ENCODE assay signal across 25 cellular contexts in the genomic region with DNA sequence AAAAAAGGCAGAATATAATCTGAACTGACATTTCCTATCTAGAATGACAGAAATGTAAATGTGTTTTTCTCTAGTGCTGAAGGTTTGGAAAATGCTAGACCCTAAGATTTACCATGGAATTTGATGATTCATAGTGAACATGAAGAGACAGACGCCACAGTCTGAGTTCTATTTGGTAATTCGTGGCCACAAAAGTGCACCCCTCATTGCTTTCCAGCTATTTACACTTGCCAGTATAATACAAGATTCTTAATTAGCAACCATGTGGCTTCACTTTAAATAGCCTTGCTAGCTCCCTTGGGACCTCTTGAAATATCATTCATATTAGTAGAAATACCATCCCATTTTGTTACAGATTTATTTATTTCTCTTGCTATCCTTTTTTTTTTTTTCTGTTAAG.
DNase-seq lines count a peak whose midpoint lies in the region; ATAC-seq, FAIRE-seq and TF ChIP-seq lines count a peak whose summit lies in the region.
"Had no signal": no experiment of that assay in that cellular context is flagged by ENCODE, and none has a peak within 500 bp of the region (broad histone marks: within the 10 kb centered on the region; RNA-seq: fewer than 3 reads in every experiment).

No MANE protein-coding gene starts in this region.

- no peak for TF ChIP-seq POLR2A in H54 (IDR thresholded peaks at IDR 0.05; ENCODE audit: low read depth, low read length)
- no peak for TF ChIP-seq POLR2A in upper lobe of left lung (IDR thresholded peaks at IDR 0.05)

- FAIRE-seq in RCC 7860 (lab: Jason Lieb, UNC) (peak; percentile 96), H54 (lab: Jason Lieb, UNC) (no peak)

- no peak for TF ChIP-seq CTCF in AG09319 (IDR thresholded peaks at IDR 0.05; ENCODE audit: low read depth, low read length)
- TF ChIP-seq CTCF in epithelial cell of proximal tubule (conservative IDR thresholded peaks at IDR 0.05; ENCODE audit: low read depth, low read length) = no peak
- TF ChIP-seq CTCF in upper lobe of left lung (IDR thresholded peaks at IDR 0.05) = no peak

- H3K27ac Mint-ChIP-seq in activated naive CD4-positive, alpha-beta T cell treated with anti-CD3 and anti-CD28 coated beads for 36 hours = no peak overlapping the region
- H3K27ac Mint-ChIP-seq: activated B cell treated with CpG ODN at 0.5 μM for 24 hours; activated CD8-positive, alpha-beta T cell treated with anti-CD3 and anti-CD28 coated beads for 36 hours; activated naive CD8-positive, alpha-beta T cell treated with anti-CD3 and anti-CD28 coated beads for 36 hours had no signal

- H3K9me3 Mint-ChIP-seq in activated naive CD4-positive, alpha-beta T cell treated with anti-CD3 and anti-CD28 coated beads for 36 hours = peaks cover 6% of the 10 kb centered on the region
- H3K9me3 Mint-ChIP-seq: activated naive CD8-positive, alpha-beta T cell treated with anti-CD3 and anti-CD28 coated beads for 36 hours had no signal

- intact Hi-C loops in activated naive CD4-positive, alpha-beta T cell treated with anti-CD3 and anti-CD28 coated beads for 36 hours (cut with micrococcal nuclease) = no loop called here
- intact Hi-C loops in right cardiac atrium (cut with DNase I) = no loop called here

- H3K27ac ChIP-seq in upper lobe of left lung = no peak overlapping the region
- H3K27ac ChIP-seq in right cardiac atrium (ENCODE audit: low read length) = no peak overlapping the region
- H3K27ac ChIP-seq: left ventricle myocardium inferior, transverse colon had no signal

- no peaks in the 10 kb centered on the region for H3K4me1 ChIP-seq in upper lobe of left lung
- H3K4me1 ChIP-seq in right cardiac atrium (ENCODE audit: control insufficient read depth, insufficient read depth, low read length) = no peaks in the 10 kb centered on the region
- H3K4me1 ChIP-seq: transverse colon had no signal

- TF ChIP-seq EP300 in upper lobe of left lung (IDR thresholded peaks at IDR 0.05) = no peak

- 68 to 74% methylated on average over 2 of the region's 2 CpGs for WGBS in upper lobe of left lung, 2 donors
- WGBS in right cardiac atrium = 52% methylated on average over 2 of the region's 2 CpGs

- CTCF ChIA-PET in activated naive CD4-positive, alpha-beta T cell treated with anti-CD3 and anti-CD28 coated beads for 36 hours (lab: Charles Lee) = interaction anchor here (0.7 kb wide), 1 partner anchor 13 kb away, joined by 3 read pairs; no protein-coding TSS in a partner anchor

- peaks cover 2% of the 10 kb centered on the region for H3K36me3 Mint-ChIP-seq in activated naive CD4-positive, alpha-beta T cell treated with anti-CD3 and anti-CD28 coated beads for 36 hours (ENCODE audit: low read depth)

- H3K4me3 Mint-ChIP-seq in activated naive CD4-positive, alpha-beta T cell treated with anti-CD3 and anti-CD28 coated beads for 36 hours = no peak overlapping the region
- H3K4me3 Mint-ChIP-seq: activated B cell treated with CpG ODN at 0.5 μM for 24 hours; activated CD8-positive, alpha-beta T cell treated with anti-CD3 and anti-CD28 coated beads for 36 hours; activated naive CD8-positive, alpha-beta T cell treated with anti-CD3 and anti-CD28 coated beads for 36 hours had no signal

- no peak overlapping the region for H3K4me3 ChIP-seq in epithelial cell of proximal tubule (ENCODE audit: low read depth, low read length)
- no peak overlapping the region for H3K4me3 ChIP-seq in upper lobe of left lung
- H3K4me3 ChIP-seq in right cardiac atrium (ENCODE audit: low read length) = no peak overlapping the region
- H3K4me3 ChIP-seq: left ventricle myocardium inferior, mucosa of descending colon, transverse colon had no signal

- H3K9me3 ChIP-seq in upper lobe of left lung (no peaks in the 10 kb centered on the region), right cardiac atrium (ENCODE audit: control insufficient read depth, low read length) (no peaks in the 10 kb centered on the region)
- H3K9me3 ChIP-seq: Caco-2, left ventricle myocardium inferior, mucosa of descending colon, transverse colon had no signal

- H3K4me1 Mint-ChIP-seq in activated naive CD4-positive, alpha-beta T cell treated with anti-CD3 and anti-CD28 coated beads for 36 hours (ENCODE audit: low read depth) = no peaks in the 10 kb centered on the region
- H3K4me1 Mint-ChIP-seq: activated B cell treated with CpG ODN at 0.5 μM for 24 hours; activated naive CD8-positive, alpha-beta T cell treated with anti-CD3 and anti-CD28 coated beads for 36 hours had no signal

- H3K27me3 Mint-ChIP-seq in activated naive CD4-positive, alpha-beta T cell treated with anti-CD3 and anti-CD28 coated beads for 36 hours (ENCODE audit: low read depth) = no peaks in the 10 kb centered on the region
- H3K27me3 Mint-ChIP-seq: activated B cell treated with CpG ODN at 0.5 μM for 24 hours; activated CD8-positive, alpha-beta T cell treated with anti-CD3 and anti-CD28 coated beads for 36 hours; activated naive CD8-positive, alpha-beta T cell treated with anti-CD3 and anti-CD28 coated beads for 36 hours had no signal

- DNase-seq in AG09319 (ENCODE audit: extremely low read depth, low read depth) (peak; percentile 97), RCC 7860 (ENCODE audit: low spot score) (peak; percentile 81), epithelial cell of proximal tubule (ENCODE audit: low read depth) (peak; percentile 56), myocyte (ENCODE audit: low read depth) (peak; percentile 64), H54 (ENCODE audit: insufficient read length, low spot score) (no peak), upper lobe of left lung (no peak), right cardiac atrium (no peak)
- no peak for DNase-seq in activated naive CD4-positive, alpha-beta T cell treated with anti-CD3 and anti-CD28 coated beads for 36 hours
- DNase-seq: activated B cell treated with CpG ODN at 0.5 μM for 24 hours; activated CD8-positive, alpha-beta T cell treated with anti-CD3 and anti-CD28 coated beads for 36 hours; activated naive CD8-positive, alpha-beta T cell treated with anti-CD3 and anti-CD28 coated beads for 36 hours; activated T-cell treated with anti-CD3 and anti-CD28 coated beads, Interleukin-2, amount 50 U/mL, for 48 hours; Caco-2; foreskin melanocyte; HCEC 1CT; left ventricle myocardium inferior; mucosa of descending colon; MV-4-11; NCI-H187 treated with DMSO at 0.1 percent for 48 hours; NCI-H510A treated with DMSO at 0.1 percent for 48 hours; nucleus accumbens; stimulated activated CD4-positive, alpha-beta T cell treated with anti-CD3 and anti-CD28 coated beads, Interleukin-1b, Interleukin-23, amount 100 ng/mL, for 48 hours; stimulated activated naive CD8-positive, alpha-beta T cell treated with anti-CD3 and anti-CD28 coated beads, Interleukin-15, Interleukin-2, amounts not matched to agents 100 U/mL and 50 U/mL, for 24 hours; transverse colon had no signal

- H3K36me3 ChIP-seq in upper lobe of left lung = no peaks in the 10 kb centered on the region
- H3K36me3 ChIP-seq: left ventricle myocardium inferior, transverse colon had no signal

- ATAC-seq in upper lobe of left lung (ENCODE audit: low FRiP score in 2 of 2) = no peak
- no peak for ATAC-seq in right cardiac atrium
- ATAC-seq: activated CD8-positive, alpha-beta T cell treated with anti-CD3 and anti-CD28 coated beads for 36 hours; mucosa of descending colon; sciatic nerve; stimulated activated naive CD8-positive, alpha-beta T cell treated with anti-CD3 and anti-CD28 coated beads, Interleukin-15, Interleukin-2, amounts not matched to agents 100 U/mL and 50 U/mL, for 24 hours had no signal

- no peaks in the 10 kb centered on the region for H3K27me3 ChIP-seq in upper lobe of left lung
- no peaks in the 10 kb centered on the region for H3K27me3 ChIP-seq in right cardiac atrium (ENCODE audit: control insufficient read depth, insufficient read depth)
- H3K27me3 ChIP-seq: transverse colon had no signal

Comparison
In these comparisons a context has a peak if more than half of its experiments do, and no peak if none do; other contexts are left out.
1. DNase-seq: peak in AG09319 (single experiment), RCC 7860 (single experiment), epithelial cell of proximal tubule (single experiment) and myocyte (single experiment); none in H54 (single experiment), activated naive CD4-positive, alpha-beta T cell treated with anti-CD3 and anti-CD28 coated beads for 36 hours (single experiment), upper lobe of left lung (0 of 2) and right cardiac atrium (0 of 3).